In genomic region chr5:157236423-157236822, GRCh38 we compare ENCODE assay signal across 19 cellular contexts. TPM values are rescaled to one million over a fixed set of nuclear protein-coding genes. Genes with fewer than 3 reads are reported as not detected.
DNase-seq lines count a peak whose midpoint lies in the region; ATAC-seq and TF ChIP-seq lines count a peak whose summit lies in the region.
"Had no signal": no experiment of that assay in that cellular context is flagged by ENCODE, and none has a peak within 500 bp of the region (broad histone marks: within the 10 kb centered on the region; RNA-seq: fewer than 3 reads in every experiment).

No MANE protein-coding gene starts in this region.

- no peak for TF ChIP-seq CTCF in CD4-positive, alpha-beta T cell (IDR thresholded peaks at IDR 0.05)
- no peak for TF ChIP-seq CTCF in activated CD8-positive, alpha-beta T cell treated with anti-CD3 and anti-CD28 coated beads for 36 hours (IDR thresholded peaks at IDR 0.05)
- TF ChIP-seq CTCF in fibroblast of the aortic adventitia (IDR thresholded peaks at IDR 0.05; ENCODE audit: insufficient read depth, low read length), result no peak
- no peak for TF ChIP-seq CTCF in esophagus muscularis mucosa (IDR thresholded peaks at IDR 0.05)

- peaks cover 61% of the 10 kb centered on the region for H3K4me1 Mint-ChIP-seq in activated CD4-positive, alpha-beta T cell treated with anti-CD3 and anti-CD28 coated beads for 36 hours
- peaks cover 61% of the 10 kb centered on the region for H3K4me1 Mint-ChIP-seq in CD4-positive, alpha-beta T cell (ENCODE audit: low read depth)
- peaks cover 65% of the 10 kb centered on the region for H3K4me1 Mint-ChIP-seq in activated CD8-positive, alpha-beta T cell treated with anti-CD3 and anti-CD28 coated beads for 36 hours (ENCODE audit: low read depth)

- peaks cover 91% of the 10 kb centered on the region for H3K36me3 Mint-ChIP-seq in activated CD4-positive, alpha-beta T cell treated with anti-CD3 and anti-CD28 coated beads for 36 hours (ENCODE audit: low read depth)
- peaks cover 100% of the 10 kb centered on the region for H3K36me3 Mint-ChIP-seq in CD4-positive, alpha-beta T cell (ENCODE audit: low read depth)
- H3K36me3 Mint-ChIP-seq in activated CD8-positive, alpha-beta T cell treated with anti-CD3 and anti-CD28 coated beads for 36 hours (ENCODE audit: low read depth), result peaks cover 91% of the 10 kb centered on the region

- CTCF ChIA-PET in activated CD4-positive, alpha-beta T cell treated with anti-CD3 and anti-CD28 coated beads for 36 hours (lab: Charles Lee), result interaction anchor here (1.1 kb wide), 1 partner anchor 17 kb away, joined by 3 read pairs; no protein-coding TSS in a partner anchor
- CTCF ChIA-PET in CD4-positive, alpha-beta T cell (lab: Charles Lee), result interaction anchor here (1.2 to 1.3 kb wide), 2 partner anchors 11 to 87 kb away, joined by 3 to 5 read pairs; no protein-coding TSS in a partner anchor
- CTCF ChIA-PET in activated CD8-positive, alpha-beta T cell treated with anti-CD3 and anti-CD28 coated beads for 36 hours (lab: Charles Lee), result no interaction called here

- H3K9me3 Mint-ChIP-seq in activated CD4-positive, alpha-beta T cell treated with anti-CD3 and anti-CD28 coated beads for 36 hours (ENCODE audit: low read depth), result no peaks in the 10 kb centered on the region
- H3K9me3 Mint-ChIP-seq in CD4-positive, alpha-beta T cell, result no peaks in the 10 kb centered on the region
- no peaks in the 10 kb centered on the region for H3K9me3 Mint-ChIP-seq in activated CD8-positive, alpha-beta T cell treated with anti-CD3 and anti-CD28 coated beads for 36 hours

- POLR2A ChIA-PET in activated CD4-positive, alpha-beta T cell treated with anti-CD3 and anti-CD28 coated beads for 36 hours (lab: Charles Lee), result no interaction called here
- POLR2A ChIA-PET in CD4-positive, alpha-beta T cell (lab: Charles Lee), result interaction anchor here (0.8 to 2.2 kb wide), 5 partner anchors 12 to 94 kb away, joined by 3 to 5 read pairs (median 4); partner anchors contain the start of gene MED7
- POLR2A ChIA-PET in activated CD8-positive, alpha-beta T cell treated with anti-CD3 and anti-CD28 coated beads for 36 hours (lab: Charles Lee), result interaction anchor here (1.4 to 2.1 kb wide), 4 partner anchors 10 to 16 kb away, joined by 3 to 5 read pairs (median 4); no protein-coding TSS in a partner anchor

- no peak for TF ChIP-seq EP300 in esophagus muscularis mucosa (IDR thresholded peaks at IDR 0.05)

- H3K4me1 ChIP-seq in esophagus muscularis mucosa, result no peaks in the 10 kb centered on the region

- H3K9me3 ChIP-seq in CD4-positive, alpha-beta T cell (ENCODE audit: control insufficient read depth, low read length), result no peaks in the 10 kb centered on the region
- no peaks in the 10 kb centered on the region for H3K9me3 ChIP-seq in esophagus muscularis mucosa

- no peaks in the 10 kb centered on the region for H3K27me3 Mint-ChIP-seq in activated CD4-positive, alpha-beta T cell treated with anti-CD3 and anti-CD28 coated beads for 36 hours
- H3K27me3 Mint-ChIP-seq in CD4-positive, alpha-beta T cell, result no peaks in the 10 kb centered on the region
- H3K27me3 Mint-ChIP-seq in activated CD8-positive, alpha-beta T cell treated with anti-CD3 and anti-CD28 coated beads for 36 hours, result no peaks in the 10 kb centered on the region

- 89% methylated on average over 3 of the region's 3 CpGs for WGBS in esophagus muscularis mucosa

- no peaks in the 10 kb centered on the region for H3K36me3 ChIP-seq in esophagus muscularis mucosa

- no peak overlapping the region for H3K27ac ChIP-seq in CD4-positive, alpha-beta T cell (ENCODE audit: low read depth, low read length)
- no peak overlapping the region for H3K27ac ChIP-seq in esophagus muscularis mucosa (replicated peaks in 1 of 4)
- H3K27ac ChIP-seq: C4-2B had no signal

- no peak for ATAC-seq in activated CD4-positive, alpha-beta T cell treated with anti-CD3 and anti-CD28 coated beads for 36 hours
- no peak for ATAC-seq in CD4-positive, alpha-beta T cell (ENCODE audit: poor library complexity)
- no peak for ATAC-seq in activated CD8-positive, alpha-beta T cell treated with anti-CD3 and anti-CD28 coated beads for 36 hours
- no peak for ATAC-seq in HG02973 (IDR thresholded peaks at IDR 0.05; ENCODE audit: unreplicated experiment)

- peak overlapping the region; percentile 42 for H3K27ac Mint-ChIP-seq in activated CD4-positive, alpha-beta T cell treated with anti-CD3 and anti-CD28 coated beads for 36 hours
- peak overlapping the region; percentile 42 for H3K27ac Mint-ChIP-seq in CD4-positive, alpha-beta T cell
- peak overlapping the region; percentile 63 for H3K27ac Mint-ChIP-seq in activated CD8-positive, alpha-beta T cell treated with anti-CD3 and anti-CD28 coated beads for 36 hours

- H3K27me3 ChIP-seq in CD4-positive, alpha-beta T cell (ENCODE audit: control insufficient read depth, insufficient read depth, low read length), result no peaks in the 10 kb centered on the region
- no peaks in the 10 kb centered on the region for H3K27me3 ChIP-seq in esophagus muscularis mucosa

- no peak overlapping the region for H3K4me3 Mint-ChIP-seq in activated CD4-positive, alpha-beta T cell treated with anti-CD3 and anti-CD28 coated beads for 36 hours
- no peak overlapping the region for H3K4me3 Mint-ChIP-seq in CD4-positive, alpha-beta T cell
- no peak overlapping the region for H3K4me3 Mint-ChIP-seq in activated CD8-positive, alpha-beta T cell treated with anti-CD3 and anti-CD28 coated beads for 36 hours

- H3K4me3 ChIP-seq in fibroblast of the aortic adventitia (ENCODE audit: low read depth, low read length), result no peak overlapping the region
- no peak overlapping the region for H3K4me3 ChIP-seq in esophagus muscularis mucosa

- TF ChIP-seq POLR2A in esophagus muscularis mucosa (IDR thresholded peaks at IDR 0.05; ENCODE audit: low read depth), result no peak

- DNase-seq in activated CD4-positive, alpha-beta T cell treated with anti-CD3 and anti-CD28 coated beads for 36 hours, result no peak
- no peak for DNase-seq in activated CD4-positive, alpha-beta T cell treated with anti-CD3 and anti-CD28 coated beads, Interleukin-2, amount 50 U/mL, for 4 hours
- DNase-seq in CD4-positive, alpha-beta T cell, result no peak
- no peak for DNase-seq in activated CD8-positive, alpha-beta T cell treated with anti-CD3 and anti-CD28 coated beads for 36 hours
- DNase-seq in fibroblast of the aortic adventitia (ENCODE audit: low read depth) (peak; percentile 12), esophagus muscularis mucosa (ENCODE audit: extremely low spot score) (no peak), NCI-H748 (lab: John Stamatoyannopoulos, UW; ENCODE audit: unreplicated experiment) (no peak)
- DNase-seq: 8988T; DMS79; NCI-H1436; NCI-H2081; NCI-H526; NK-92 treated with Interleukin-12 subunit alpha and Interleukin-12 subunit beta, amount 100 ng/mL, for 24 hours; OCI-M1; RPMI8226 had no signal

- intact Hi-C loops in activated CD4-positive, alpha-beta T cell treated with anti-CD3 and anti-CD28 coated beads for 36 hours (cut with DNase I, micrococcal nuclease), result no loop called here
- intact Hi-C loops in CD4-positive, alpha-beta T cell (cut with DNase I, micrococcal nuclease), result no loop called here
- intact Hi-C loops in activated CD8-positive, alpha-beta T cell treated with anti-CD3 and anti-CD28 coated beads for 36 hours (cut with micrococcal nuclease), result no loop called here
- intact Hi-C loops in esophagus muscularis mucosa (cut with DNase I), result no loop called here

RNA-seq across cellular contexts. Expression of gene CYFIP2, which starts 29.5 kb away (rescaled TPM):
- total RNA-seq in activated CD4-positive, alpha-beta T cell treated with anti-CD3 and anti-CD28 coated beads for 36 hours, result 100 to 1,000 TPM; 277 to 526 TPM
- 100 to 1,000 TPM; 271 to 287 TPM for total RNA-seq in CD4-positive, alpha-beta T cell
- 100 to 1,000 TPM; 350 to 351 TPM for total RNA-seq in activated CD8-positive, alpha-beta T cell treated with anti-CD3 and anti-CD28 coated beads for 36 hours
- 3.7 and 12.4 TPM in 2 replicates for total RNA-seq in fibroblast of the aortic adventitia (ENCODE audit: low replicate concordance)
- 10 to 100 TPM; 12.6 to 24.9 (median 14.6) TPM for total RNA-seq in esophagus muscularis mucosa

RNA-seq across cellular contexts. Expression of gene ITK, which starts 55.8 kb away (rescaled TPM):
- 100 to 1,000 TPM; 208 to 249 TPM for total RNA-seq in activated CD4-positive, alpha-beta T cell treated with anti-CD3 and anti-CD28 coated beads for 36 hours
- 100 to 1,000 TPM; 289 to 292 TPM for total RNA-seq in CD4-positive, alpha-beta T cell
- 100 to 1,000 TPM; 229 to 236 TPM for total RNA-seq in activated CD8-positive, alpha-beta T cell treated with anti-CD3 and anti-CD28 coated beads for 36 hours
- not detected in 2 replicates for total RNA-seq in fibroblast of the aortic adventitia (ENCODE audit: low replicate concordance)
- 1 to 10 TPM in 3 of 4 donors, under 1 TPM in 1; 0.80 to 6.3 (median 1.6) TPM for total RNA-seq in esophagus muscularis mucosa
- total RNA-seq: G401, HT1080 had no signal

Comparison
In these comparisons a context has a peak if more than half of its experiments do, and no peak if none do; other contexts are left out.
1. RNA of gene CYFIP2, which starts 29.5 kb away (total RNA-seq): 277 to 526 TPM in activated CD4-positive, alpha-beta T cell treated with anti-CD3 and anti-CD28 coated beads for 36 hours, 350 to 351 TPM in activated CD8-positive, alpha-beta T cell treated with anti-CD3 and anti-CD28 coated beads for 36 hours and 271 to 287 TPM in CD4-positive, alpha-beta T cell; 12.6 to 24.9 TPM in esophagus muscularis mucosa and 3.7 to 12.4 TPM in fibroblast of the aortic adventitia; every median in the first group is over 10 times any median in the second.
2. RNA of gene ITK, which starts 55.8 kb away (total RNA-seq): 289 to 292 TPM in CD4-positive, alpha-beta T cell, 208 to 249 TPM in activated CD4-positive, alpha-beta T cell treated with anti-CD3 and anti-CD28 coated beads for 36 hours and 229 to 236 TPM in activated CD8-positive, alpha-beta T cell treated with anti-CD3 and anti-CD28 coated beads for 36 hours; 0.80 to 6.3 TPM in esophagus muscularis mucosa and not detected in fibroblast of the aortic adventitia; every median in the first group is over 10 times any median in the second.
3. Peak in every context shown above with its lines, with median percentiles within 50 percentile points of each other: H3K27ac Mint-ChIP-seq.